12 cellular contexts compared by ENCODE assay signal in the genomic region with DNA sequence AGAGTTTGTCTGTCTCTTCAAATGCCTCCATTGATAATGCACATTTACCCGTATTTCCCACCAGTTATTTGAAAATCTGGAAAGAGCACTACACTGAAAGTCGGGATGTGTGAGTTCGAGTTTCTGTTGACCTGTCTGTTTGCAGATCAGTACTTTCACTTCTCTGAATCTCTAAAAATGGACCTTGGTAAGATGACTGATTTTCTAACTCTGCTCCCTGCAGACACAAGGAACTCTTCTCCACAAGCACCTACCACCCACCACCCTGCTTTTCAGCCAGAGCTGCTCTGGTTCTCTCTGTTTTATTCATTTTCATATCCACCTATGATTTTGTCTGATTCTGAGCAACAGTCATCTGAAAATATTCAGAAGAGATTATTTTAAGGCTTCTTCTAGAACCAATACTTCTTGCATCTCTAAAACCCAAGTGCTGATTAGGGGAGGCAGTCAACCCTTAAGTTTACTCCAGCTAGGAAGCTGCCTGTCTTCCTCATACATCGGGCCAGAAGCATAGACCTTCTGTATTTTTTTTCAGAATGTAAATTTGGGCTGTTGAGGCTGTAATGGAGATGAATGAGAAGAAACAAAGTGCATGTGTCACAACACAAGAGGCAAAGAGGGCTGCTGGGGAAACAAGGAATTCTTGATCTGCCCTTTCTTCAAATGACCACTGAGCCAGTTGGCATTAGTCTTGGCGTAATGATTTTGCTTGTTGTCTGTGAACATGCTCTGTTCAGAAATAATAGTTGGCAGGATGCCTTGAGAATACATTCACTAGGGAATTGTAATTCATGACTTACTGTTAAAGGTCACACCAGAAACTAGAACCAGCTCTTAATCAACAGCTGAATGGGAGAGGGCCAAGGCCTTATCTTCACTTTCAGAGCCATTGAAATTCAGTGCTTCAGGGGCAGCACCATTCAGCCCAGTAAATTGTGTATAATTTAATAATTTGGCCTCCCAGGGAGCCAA.
A peak's percentile ranks its signal among the peaks of the same experiment; 100 is the strongest.
DNase-seq lines count a peak whose midpoint lies in the region; ATAC-seq and TF ChIP-seq lines count a peak whose summit lies in the region.
"Had no signal": no experiment of that assay in that cellular context is flagged by ENCODE, and none has a peak within 500 bp of the region (broad histone marks: within the 10 kb centered on the region; RNA-seq: fewer than 3 reads in every experiment).

No MANE protein-coding gene starts in this region.

- intact Hi-C loops in sigmoid colon (cut with DNase I), result no loop called here

- H3K27ac Mint-ChIP-seq in T-helper 17 cell, result no peak overlapping the region
- H3K27ac Mint-ChIP-seq: activated CD4-positive, alpha-beta T cell treated with anti-CD3 and anti-CD28 coated beads for 36 hours; activated naive CD8-positive, alpha-beta T cell; endodermal cell had no signal

- TF ChIP-seq POLR2A in sigmoid colon (IDR thresholded peaks at IDR 0.05), result no peak

- 88 to 90% methylated on average over 5 of the region's 5 CpGs for WGBS in sigmoid colon, 2 donors

- peaks cover 2% of the 10 kb centered on the region for H3K4me1 Mint-ChIP-seq in T-helper 17 cell
- H3K4me1 Mint-ChIP-seq: endodermal cell had no signal

- no peak for TF ChIP-seq EP300 in sigmoid colon (IDR thresholded peaks at IDR 0.05)

- H3K4me3 ChIP-seq in sigmoid colon, result no peak overlapping the region

- peak; percentile 33 for DNase-seq in Ammon's horn (ENCODE audit: low spot score)
- DNase-seq in GM19238 (ENCODE audit: insufficient read length, low spot score), result peak; percentile 11
- DNase-seq in T-helper 17 cell, result no peak
- DNase-seq in activated CD8-positive, alpha-beta memory T cell treated with anti-CD3 and anti-CD28 coated beads, Interleukin-2, amount 50 U/mL, for 4 hours, result no peak
- DNase-seq in sigmoid colon, result no peak
- DNase-seq in stimulated activated CD4-positive, alpha-beta T cell treated with anti-CD3 and anti-CD28 coated beads, Interleukin-12 subunit alpha, Interleukin-12 subunit beta, amount 100 ng/mL, for 4 hours, result no peak
- DNase-seq in NCI-H1048 (lab: John Stamatoyannopoulos, UW), result no peak
- DNase-seq: activated CD4-positive, alpha-beta T cell treated with anti-CD3 and anti-CD28 coated beads for 36 hours; endodermal cell; RPMI8226 had no signal

- peak overlapping the region; percentile 34 for H3K4me3 Mint-ChIP-seq in T-helper 17 cell
- H3K4me3 Mint-ChIP-seq: activated CD4-positive, alpha-beta T cell treated with anti-CD3 and anti-CD28 coated beads for 36 hours; activated naive CD8-positive, alpha-beta T cell; endodermal cell had no signal

- H3K9me3 ChIP-seq in T-helper 17 cell (ENCODE audit: control insufficient read depth, low read length, poor library complexity, severe bottlenecking), result no peaks in the 10 kb centered on the region
- H3K9me3 ChIP-seq in sigmoid colon, result no peaks in the 10 kb centered on the region

- no peaks in the 10 kb centered on the region for H3K4me1 ChIP-seq in sigmoid colon

- ATAC-seq in HG02981 (IDR thresholded peaks at IDR 0.05; ENCODE audit: unreplicated experiment) (peak; percentile 51), T-helper 17 cell (no peak)
- ATAC-seq: activated CD4-positive, alpha-beta T cell treated with anti-CD3 and anti-CD28 coated beads for 36 hours had no signal

- H3K36me3 Mint-ChIP-seq in T-helper 17 cell (ENCODE audit: low read depth), result no peaks in the 10 kb centered on the region

- H3K27me3 ChIP-seq in sigmoid colon, result no peaks in the 10 kb centered on the region

- no peaks in the 10 kb centered on the region for H3K27me3 Mint-ChIP-seq in T-helper 17 cell
- H3K27me3 Mint-ChIP-seq: activated CD4-positive, alpha-beta T cell treated with anti-CD3 and anti-CD28 coated beads for 36 hours; activated naive CD8-positive, alpha-beta T cell had no signal

- TF ChIP-seq CTCF in sigmoid colon (IDR thresholded peaks at IDR 0.05), result no peak

- no peak overlapping the region for H3K27ac ChIP-seq in sigmoid colon

- H3K36me3 ChIP-seq in sigmoid colon, result no peaks in the 10 kb centered on the region

Comparison
In these comparisons a context has a peak if more than half of its experiments do, and no peak if none do; other contexts are left out.
1. DNase-seq: peak in Ammon's horn (single experiment) and GM19238 (single experiment); none in T-helper 17 cell (0 of 3), activated CD8-positive, alpha-beta memory T cell treated with anti-CD3 and anti-CD28 coated beads, Interleukin-2, amount 50 U/mL, for 4 hours (single experiment), sigmoid colon (single experiment), stimulated activated CD4-positive, alpha-beta T cell treated with anti-CD3 and anti-CD28 coated beads, Interleukin-12 subunit alpha, Interleukin-12 subunit beta, amount 100 ng/mL, for 4 hours (single experiment) and NCI-H1048 (single experiment).